1 cellular context compared by ENCODE assay signal in genomic region chr19:4369888-4370260, GRCh38.
TF ChIP-seq lines count a peak whose summit lies in the region.

No MANE protein-coding gene starts in this region.

TF ChIP-seq in GM12878, 131 proteins besides CTCF, POLR2A, EP300 and RAD21 (continued from another document and continues in another):
- peak; percentile 63 for TF ChIP-seq IRF4 (IDR thresholded peaks at IDR 0.05; ENCODE audit: low read depth, low read length)
- TF ChIP-seq GATAD2B (conservative IDR thresholded peaks at IDR 0.05; ENCODE audit: low read depth): peak; percentile 29; the same call in 1 of the 2 replicates
- TF ChIP-seq ZBTB4 (CRISPR knock-in tag; IDR thresholded peaks at IDR 0.05): no peak
- TF ChIP-seq MEF2B (IDR thresholded peaks at IDR 0.05; ENCODE audit: partially characterized antibody, poor library complexity, severe bottlenecking): no peak
- no peak for TF ChIP-seq BCL3 (IDR thresholded peaks at IDR 0.05; ENCODE audit: borderline replicate concordance, insufficient read depth, low read depth, low read length, poor library complexity, severe bottlenecking)
- TF ChIP-seq PAX5 (IDR thresholded peaks at IDR 0.05; ENCODE audit: borderline replicate concordance, low read depth, low read length): peak; percentile 76; the same call in 1 of the 2 replicates
- TF ChIP-seq FOS (IDR thresholded peaks at IDR 0.05; ENCODE audit: borderline replicate concordance, extremely low read depth, insufficient read length): no peak
- TF ChIP-seq NKRF (conservative IDR thresholded peaks at IDR 0.05): no peak
- TF ChIP-seq HDGF (IDR thresholded peaks at IDR 0.05): no peak; the same call in 1 of the 2 replicates
- TF ChIP-seq SMARCA5 (IDR thresholded peaks at IDR 0.05): no peak; the same call in 1 of the 2 replicates
- no peak for TF ChIP-seq EGR1 (IDR thresholded peaks at IDR 0.05; ENCODE audit: borderline replicate concordance in 1 of 2, low read depth in 2 of 2, low read length in 2 of 2)
- TF ChIP-seq KDM1A (IDR thresholded peaks at IDR 0.05; ENCODE audit: borderline replicate concordance): no peak
- no peak for TF ChIP-seq RFX5 (IDR thresholded peaks at IDR 0.05; ENCODE audit: low read depth, low read length)
- no peak for TF ChIP-seq ZSCAN29 (IDR thresholded peaks at IDR 0.05)
- TF ChIP-seq SP1 (IDR thresholded peaks at IDR 0.05; ENCODE audit: low read depth, low read length): peak; percentile 65
- TF ChIP-seq SREBF1 (IDR thresholded peaks at IDR 0.05; ENCODE audit: low read length): no peak
- no peak for TF ChIP-seq NR2C2 (IDR thresholded peaks at IDR 0.05; ENCODE audit: borderline replicate concordance, control insufficient read depth, insufficient read length, low read depth)
- TF ChIP-seq POLR2AphosphoS2 (IDR thresholded peaks at IDR 0.05; ENCODE audit: low read depth, low read length): no peak
- TF ChIP-seq SIX5 (IDR thresholded peaks at IDR 0.05; ENCODE audit: low read depth, low read length, severe bottlenecking): no peak
- TF ChIP-seq SKIL (IDR thresholded peaks at IDR 0.05; ENCODE audit: low read depth, poor library complexity, severe bottlenecking): no peak
- TF ChIP-seq STAT3 (IDR thresholded peaks at IDR 0.05; ENCODE audit: low read depth, low read length): no peak
- TF ChIP-seq ATF7 (IDR thresholded peaks at IDR 0.05; ENCODE audit: low read depth): no peak
- TF ChIP-seq ETV6 (conservative IDR thresholded peaks at IDR 0.05 in 1 of 2, IDR thresholded peaks at IDR 0.05 in 1 of 2; ENCODE audit: borderline replicate concordance in 1 of 2, low read depth in 1 of 2): no peak
- TF ChIP-seq CEBPB (IDR thresholded peaks at IDR 0.05; ENCODE audit: borderline replicate concordance in 1 of 2, low read depth in 2 of 2, low read length in 2 of 2): no peak
- TF ChIP-seq ESRRA (IDR thresholded peaks at IDR 0.05; ENCODE audit: low read length): no peak
- no peak for TF ChIP-seq SREBF2 (IDR thresholded peaks at IDR 0.05; ENCODE audit: low read length)
- peak; percentile 58 for TF ChIP-seq CREM (IDR thresholded peaks at IDR 0.05; ENCODE audit: low read depth)
- TF ChIP-seq ZNF274 (IDR thresholded peaks at IDR 0.05; ENCODE audit: insufficient read depth, insufficient read length): no peak
- TF ChIP-seq SPI1 (IDR thresholded peaks at IDR 0.05; ENCODE audit: borderline replicate concordance, insufficient read depth, low read depth, low read length): no peak
- peak; percentile 85 for TF ChIP-seq MXI1 (IDR thresholded peaks at IDR 0.05; ENCODE audit: low read depth, low read length)
- peak; percentile 76 for TF ChIP-seq MAX (IDR thresholded peaks at IDR 0.05; ENCODE audit: low read depth, low read length)
- peak; percentile 90 for TF ChIP-seq RUNX3 (IDR thresholded peaks at IDR 0.05; ENCODE audit: low read length)
- no peak for TF ChIP-seq IRF5 (IDR thresholded peaks at IDR 0.05; ENCODE audit: borderline replicate concordance)
- TF ChIP-seq SIN3A (IDR thresholded peaks at IDR 0.05; ENCODE audit: low read depth, low read length): peak; percentile 72; the same call in 1 of the 2 replicates
- peak; percentile 36; the same call in 1 of the 3 replicates for TF ChIP-seq POU2F2 (IDR thresholded peaks at IDR 0.05; ENCODE audit: borderline replicate concordance, low read depth, low read length)
- TF ChIP-seq CREB1 (IDR thresholded peaks at IDR 0.05; ENCODE audit: low read depth): 0 out of 2 replicates have a peak, but pooled peaks have one; percentile 24
- no peak for TF ChIP-seq GABPA (IDR thresholded peaks at IDR 0.05; ENCODE audit: low read depth)
- no peak for TF ChIP-seq MYB (IDR thresholded peaks at IDR 0.05; ENCODE audit: borderline replicate concordance, low read depth, low read length)
- peak; percentile 20; the same call in 1 of the 2 replicates for TF ChIP-seq TAF1 (IDR thresholded peaks at IDR 0.05; ENCODE audit: borderline replicate concordance, low read depth, low read length)
- no peak for TF ChIP-seq TBL1XR1 (IDR thresholded peaks at IDR 0.05; ENCODE audit: low read depth, low read length)
- peak; percentile 34; the same call in 1 of the 2 replicates for TF ChIP-seq EED (IDR thresholded peaks at IDR 0.05; ENCODE audit: low read depth)
- TF ChIP-seq BHLHE40 (IDR thresholded peaks at IDR 0.05; ENCODE audit: borderline replicate concordance in 1 of 2, low read depth in 2 of 2, low read length in 1 of 2): peak; percentile 91 to 95
- no peak for TF ChIP-seq E4F1 (IDR thresholded peaks at IDR 0.05; ENCODE audit: borderline replicate concordance, partially characterized antibody)
- TF ChIP-seq USF2 (IDR thresholded peaks at IDR 0.05; ENCODE audit: borderline replicate concordance, low read depth, low read length): peak; percentile 2; the same call in 1 of the 2 replicates
- no peak for TF ChIP-seq BCL11A (IDR thresholded peaks at IDR 0.05; ENCODE audit: low read depth, low read length)
- TF ChIP-seq ZBTB11 (CRISPR knock-in tag; IDR thresholded peaks at IDR 0.05): no peak
- no peak for TF ChIP-seq JUND (IDR thresholded peaks at IDR 0.05; ENCODE audit: low read depth, low read length)
- TF ChIP-seq RB1 (IDR thresholded peaks at IDR 0.05; ENCODE audit: borderline replicate concordance): no peak
- TF ChIP-seq STAT1 (conservative IDR thresholded peaks at IDR 0.05): no peak
- no peak for TF ChIP-seq PML (IDR thresholded peaks at IDR 0.05; ENCODE audit: low read length)
